In genomic region chr19:11767633-11768133, GRCh38 we compare ENCODE assay signal across 8 cellular contexts. TPM values are rescaled to one million over a fixed set of nuclear protein-coding genes. Genes with fewer than 3 reads are reported as not detected.
DNase-seq lines count a peak whose midpoint lies in the region; ATAC-seq, FAIRE-seq and TF ChIP-seq lines count a peak whose summit lies in the region.

No MANE protein-coding gene starts in this region.

- H2BK15ac ChIP-seq in H1 (ENCODE audit: low read length) (no peak overlapping the region), mesendoderm (replicated peaks; ENCODE audit: low read depth) (no peak overlapping the region)

- TF ChIP-seq POLR2A in GM18505 (IDR thresholded peaks at IDR 0.05; ENCODE audit: borderline replicate concordance, extremely low read depth, insufficient read depth, insufficient read length) (peak; percentile 51), H1 (IDR thresholded peaks at IDR 0.05; ENCODE audit: control extremely low read depth in 1 of 2, low read depth in 2 of 2, low read length in 2 of 2) (no peak)

- DNase-seq in A172 (ENCODE audit: low spot score) = peak; percentile 18
- DNase-seq in activated B cell treated with CpG ODN at 0.5 μM for 24 hours = peak; percentile 36
- DNase-seq in H1 (ENCODE audit: low read depth in 1 of 2, low spot score in 2 of 2) = peak in 1 of 2 experiments; percentile 43
- DNase-seq in mesendoderm = peak; percentile 6
- DNase-seq in NCI-H345 treated with DMSO at 0.1 percent for 48 hours (lab: John Stamatoyannopoulos, UW; ENCODE audit: unreplicated experiment) = no peak

- POLR2A ChIA-PET in activated B cell treated with CpG ODN at 0.5 μM for 24 hours (lab: Charles Lee) = interaction anchor here (0.7 to 1.9 kb wide), 7 partner anchors 30 to 1949 kb away, joined by 3 to 11 read pairs (median 9); partner anchors contain the start of genes FBXL12, ZNF439, ZNF491 and ZNF563
- POLR2A ChIA-PET in H1 (lab: Charles Lee; ENCODE audit: partially characterized antibody) = no interaction called here

- H3K27me3 ChIP-seq in H1 (replicated peaks in 1 of 4; ENCODE audit: control insufficient read depth in 3 of 4, extremely low read depth in 1 of 4, insufficient read depth in 3 of 4, low read length in 3 of 4) (peaks cover 3 to 20% (median 15%) of the 10 kb centered on the region in 4 experiments), mesendoderm (ENCODE audit: insufficient read depth, low read length, poor library complexity) (peaks cover 2% of the 10 kb centered on the region), subcutaneous abdominal adipose tissue (ENCODE audit: control insufficient read depth in 5 of 5, insufficient read depth in 4 of 5, low read length in 5 of 5) (peaks cover 0 to 3% (median 0%) of the 10 kb centered on the region in 5 donors)

- H4K91ac ChIP-seq in H1 (replicated peaks; ENCODE audit: insufficient read length, low read length) = no peak overlapping the region

- peaks cover 41% of the 10 kb centered on the region for H3K36me3 Mint-ChIP-seq in activated B cell treated with CpG ODN at 0.5 μM for 24 hours (ENCODE audit: low read depth)

- H2AK5ac ChIP-seq in H1 (ENCODE audit: low read depth, low read length) (no peak overlapping the region), mesendoderm (ENCODE audit: low read length) (no peak overlapping the region)

- H3K4me3 ChIP-seq in H1 (ENCODE audit: extremely low read depth in 1 of 4, insufficient read depth in 2 of 4, low read depth in 3 of 4, low read length in 4 of 4) (peak overlapping the region; percentile 48 to 84 (median 78); a peak in 7 of 8 replicates), mesendoderm (ENCODE audit: low read length) (no peak overlapping the region), subcutaneous abdominal adipose tissue (ENCODE audit: low read depth in 1 of 5, low read length in 5 of 5) (peak overlapping the region; percentile 72 to 91 (median 87))

- CTCF ChIA-PET in activated B cell treated with CpG ODN at 0.5 μM for 24 hours (lab: Charles Lee) = interaction anchor here (1.4 kb wide), 1 partner anchor 30 kb away, joined by 6 read pairs; no protein-coding TSS in a partner anchor
- CTCF ChIA-PET in H1 (lab: Charles Lee; ENCODE audit: partially characterized antibody) = no interaction called here

- no peak overlapping the region for H3K14ac ChIP-seq in H1 (ENCODE audit: insufficient read length)

- H2AFZ ChIP-seq in H1 (ENCODE audit: low read length) = 0 out of 2 replicates have a peak overlapping the region, but pooled peaks have one; percentile 92

- H3K18ac ChIP-seq in H1 (ENCODE audit: extremely low read depth, low read length) = no peak overlapping the region
- no peak overlapping the region for H3K18ac ChIP-seq in mesendoderm (ENCODE audit: low read length)

- FAIRE-seq in H1 (lab: Jason Lieb, UNC) = no peak

- H3K36me3 ChIP-seq in H1 (ENCODE audit: control insufficient read depth in 2 of 4, insufficient read depth in 4 of 4, low read length in 3 of 4) = no peaks in the 10 kb centered on the region
- H3K36me3 ChIP-seq in mesendoderm (ENCODE audit: control insufficient read depth, insufficient read depth, low read length) = no peaks in the 10 kb centered on the region
- no peaks in the 10 kb centered on the region for H3K36me3 ChIP-seq in subcutaneous abdominal adipose tissue (ENCODE audit: control insufficient read depth in 5 of 5, insufficient read depth in 5 of 5, low read length in 5 of 5)

- peak overlapping the region; percentile 96 for H3K27ac Mint-ChIP-seq in activated B cell treated with CpG ODN at 0.5 μM for 24 hours

- no peaks in the 10 kb centered on the region for H3K4me1 ChIP-seq in H1 (replicated peaks in 1 of 4; ENCODE audit: control insufficient read depth in 3 of 4, insufficient read depth in 4 of 4, low read length in 3 of 4)
- no peaks in the 10 kb centered on the region for H3K4me1 ChIP-seq in mesendoderm (ENCODE audit: control insufficient read depth, low read depth, low read length)
- peaks cover 6 to 24% (median 16%) of the 10 kb centered on the region in 5 donors for H3K4me1 ChIP-seq in subcutaneous abdominal adipose tissue (ENCODE audit: control insufficient read depth in 5 of 5, insufficient read depth in 5 of 5, low read length in 5 of 5)

- H3K4me3 Mint-ChIP-seq in activated B cell treated with CpG ODN at 0.5 μM for 24 hours = peak overlapping the region; percentile 99

- no peak overlapping the region for H2BK5ac ChIP-seq in H1 (ENCODE audit: low read depth, low read length)
- H2BK5ac ChIP-seq in mesendoderm (ENCODE audit: low read length) = no peak overlapping the region

- H3K56ac ChIP-seq in H1 (replicated peaks; ENCODE audit: insufficient read length, low read depth, low read length) = no peak overlapping the region
- peak overlapping the region; percentile 79 for H3K56ac ChIP-seq in mesendoderm (ENCODE audit: low read length)

- WGBS in H1 (ENCODE audit: extremely low coverage in 1 of 2, insufficient coverage in 1 of 2, insufficient read length in 1 of 2, insufficient replicate concordance in 2 of 2, low coverage in 1 of 2, low lambda C conversion rate in 2 of 2, missing lambda C conversion rate in 1 of 2), 2 experiments = 75% methylated on average over 18 of the region's 20 CpGs; no CpG with 5 or more reads in 1 of the 2 experiments
- WGBS in mesendoderm (ENCODE audit: extremely low coverage, insufficient coverage, low lambda C conversion rate) = no CpG with 5 or more reads among the region's 20 CpGs

- H2BK12ac ChIP-seq in H1 (ENCODE audit: low read depth, low read length) = no peak overlapping the region

- H4K8ac ChIP-seq in H1 (ENCODE audit: extremely low read depth, insufficient read depth, low read length) (peak overlapping the region; percentile 79; the same call in 1 of the 2 replicates), mesendoderm (ENCODE audit: low read depth, low read length) (no peak overlapping the region)

- intact Hi-C loops in activated B cell treated with CpG ODN at 0.5 μM for 24 hours (cut with micrococcal nuclease) = loop anchor here (1.0 kb wide), 2 partner anchors 31 to 45 kb away; partner anchors contain the start of gene ZNF491

- H3K23ac ChIP-seq in H1 (ENCODE audit: insufficient read length) (no peak overlapping the region), mesendoderm (ENCODE audit: low read length) (no peak overlapping the region)

- H3K4me1 Mint-ChIP-seq in activated B cell treated with CpG ODN at 0.5 μM for 24 hours = peaks cover 25% of the 10 kb centered on the region

- TF ChIP-seq RAD21 in H1 (IDR thresholded peaks at IDR 0.05 in 1 of 2, conservative IDR thresholded peaks at IDR 0.05 in 1 of 2; ENCODE audit: low read depth in 2 of 2, low read length in 2 of 2) = no peak

- H3K4ac ChIP-seq in H1 (replicated peaks; ENCODE audit: insufficient read length, low read depth, low read length) (no peak overlapping the region), mesendoderm (ENCODE audit: low read depth, low read length) (no peak overlapping the region)

- TF ChIP-seq EP300 in H1 (IDR thresholded peaks at IDR 0.05; ENCODE audit: borderline replicate concordance in 1 of 2, low read depth in 2 of 2, low read length in 2 of 2) = no peak

- H3K27ac ChIP-seq in H1 (ENCODE audit: low read depth, low read length) = no peak overlapping the region
- H3K27ac ChIP-seq in mesendoderm (ENCODE audit: low read depth, low read length) = no peak overlapping the region
- peak overlapping the region; percentile 91 for H3K27ac ChIP-seq in subcutaneous abdominal adipose tissue (ENCODE audit: low read depth, low read length)

- no peaks in the 10 kb centered on the region for H3K79me1 ChIP-seq in H1 (ENCODE audit: low read depth, low read length)
- no peaks in the 10 kb centered on the region for H3K79me1 ChIP-seq in mesendoderm (ENCODE audit: low read length)

- ATAC-seq in GM18505 (IDR thresholded peaks at IDR 0.05; ENCODE audit: unreplicated experiment) = peak; percentile 21
- ATAC-seq in HG03457 (IDR thresholded peaks at IDR 0.05; ENCODE audit: unreplicated experiment) = peak; percentile 37
- peak; percentile 16 for ATAC-seq in activated B cell treated with CpG ODN at 0.5 μM for 24 hours (ENCODE audit: low read depth)

- H3K4me2 ChIP-seq in H1 (ENCODE audit: insufficient read depth in 1 of 2, low read depth in 2 of 2, low read length in 2 of 2) (peak overlapping the region; percentile 57 to 88; a peak in 3 of 4 replicates), mesendoderm (ENCODE audit: low read length) (no peak overlapping the region)

- H3K79me2 ChIP-seq in H1 (ENCODE audit: control insufficient read depth in 1 of 2, insufficient read depth in 2 of 2, low read length in 2 of 2) (no peaks in the 10 kb centered on the region), mesendoderm (ENCODE audit: control insufficient read depth, insufficient read depth, low read length) (no peaks in the 10 kb centered on the region)

- no peaks in the 10 kb centered on the region for H3K23me2 ChIP-seq in H1 (ENCODE audit: low read depth, low read length)

- no peaks in the 10 kb centered on the region for H3K27me3 Mint-ChIP-seq in activated B cell treated with CpG ODN at 0.5 μM for 24 hours

- H3K9me3 ChIP-seq in H1 (ENCODE audit: insufficient read depth in 2 of 2, low read depth in 1 of 2, low read length in 1 of 2) (peaks cover 4 to 14% of the 10 kb centered on the region in 2 experiments; a peak in 2 of 4 replicates), subcutaneous abdominal adipose tissue (ENCODE audit: control insufficient read depth in 5 of 5, low read length in 5 of 5) (peaks cover 0 to 15% (median 7%) of the 10 kb centered on the region in 5 donors)

- no peak overlapping the region for H2BK20ac ChIP-seq in H1 (ENCODE audit: low read length)

- TF ChIP-seq CTCF in activated B cell treated with CpG ODN at 0.5 μM for 24 hours (IDR thresholded peaks at IDR 0.05) (no peak), H1 (IDR thresholded peaks at IDR 0.05; ENCODE audit: control extremely low read depth in 1 of 3, insufficient read depth in 1 of 3, low read depth in 1 of 3, low read length in 3 of 3) (no peak)

- H2BK120ac ChIP-seq in H1 (replicated peaks; ENCODE audit: low read depth, low read length) (no peak overlapping the region), mesendoderm (ENCODE audit: low read depth, low read length) (no peak overlapping the region)

- H4K5ac ChIP-seq in H1 (ENCODE audit: insufficient read length, low read depth, low read length) (no peak overlapping the region), mesendoderm (ENCODE audit: low read length) (no peak overlapping the region)

- no peaks in the 10 kb centered on the region for H4K20me1 ChIP-seq in H1 (replicated peaks in 1 of 2; ENCODE audit: control insufficient read depth in 1 of 2, insufficient read depth in 2 of 2, low read length in 2 of 2)

- peaks cover 42% of the 10 kb centered on the region for H3K9me3 Mint-ChIP-seq in activated B cell treated with CpG ODN at 0.5 μM for 24 hours

- no peak overlapping the region; a peak in 2 of 7 replicates for H3K9ac ChIP-seq in H1 (replicated peaks in 1 of 4; ENCODE audit: extremely low read depth in 1 of 4, low read depth in 3 of 4, low read length in 3 of 4)
- peak overlapping the region; percentile 34 for H3K9ac ChIP-seq in mesendoderm (ENCODE audit: low read length)
- peak overlapping the region; percentile 81 to 93 (median 91) for H3K9ac ChIP-seq in subcutaneous abdominal adipose tissue (ENCODE audit: low read length in 5 of 5)

RNA-seq across cellular contexts. Expression of gene ZNF441, which starts 0.9 kb away (rescaled TPM):
- total RNA-seq in A172 (2014; rRNA removed; shearing (Covaris generic)) = 6.2 and 6.9 TPM in 2 replicates
- total RNA-seq in activated B cell treated with CpG ODN at 0.5 μM for 24 hours = 23.3 and 23.9 TPM in 2 replicates
- 0.23 and 0.48 TPM in 2 replicates for total RNA-seq in H1 (2021; fragmentation: NEBNext Ultra II Directional; extraction: Animal tissue kit (Norgen Biotek cat#: 25700))
- polyA plus RNA-seq in H1 (2011; rRNA removed) = 0.09 and 0.22 TPM in 2 replicates
- 0.62 TPM for polyA plus RNA-seq in H1 (2011; cell fraction: cytosol; rRNA removed)
- 0.80 TPM for polyA plus RNA-seq in H1 (2011; cell fraction: nucleus; rRNA removed)
- 0.11 to 0.44 TPM (median 0.12 TPM) in 4 replicates for polyA plus RNA-seq in H1 (2012, experiment 1 of 2)
- polyA plus RNA-seq in H1 (2012, experiment 2 of 2) = not detected
- 0.20 TPM for polyA plus RNA-seq in H1 (2013, experiment 1 of 2)
- 0.26 TPM for polyA plus RNA-seq in H1 (2013, experiment 2 of 2)
- polyA minus RNA-seq in H1 (2011; rRNA and poly(A)+ RNA removed) = 0.95 and 2.1 TPM in 2 replicates
- polyA minus RNA-seq in H1 (2011; cell fraction: cytosol; rRNA and poly(A)+ RNA removed) = 0.51 TPM
- 1.9 TPM for polyA minus RNA-seq in H1 (2011; cell fraction: nucleus; rRNA and poly(A)+ RNA removed)
- polyA plus RNA-seq in mesendoderm (2013, experiment 1 of 2) = 0.18 TPM
- 0.31 TPM for polyA plus RNA-seq in mesendoderm (2013, experiment 2 of 2)

RNA-seq across cellular contexts. Expression of gene ZNF823, which starts 28.9 kb away (rescaled TPM):
- 6.9 and 17.8 TPM in 2 replicates for total RNA-seq in A172 (2014; rRNA removed; shearing (Covaris generic))
- total RNA-seq in activated B cell treated with CpG ODN at 0.5 μM for 24 hours = 2.6 and 3.0 TPM in 2 replicates
- 2.4 and 2.9 TPM in 2 replicates for total RNA-seq in H1 (2021; fragmentation: NEBNext Ultra II Directional; extraction: Animal tissue kit (Norgen Biotek cat#: 25700))
- polyA plus RNA-seq in H1 (2011; rRNA removed) = 0.73 and 0.93 TPM in 2 replicates
- polyA plus RNA-seq in H1 (2011; cell fraction: cytosol; rRNA removed) = 1.0 TPM
- 0.40 TPM for polyA plus RNA-seq in H1 (2011; cell fraction: nucleus; rRNA removed)
- polyA plus RNA-seq in H1 (2012, experiment 1 of 2) = 1.1 to 2.2 TPM (median 1.4 TPM) in 4 replicates
- polyA plus RNA-seq in H1 (2012, experiment 2 of 2) = not detected
- polyA plus RNA-seq in H1 (2013, experiment 1 of 2) = 0.83 TPM
- polyA plus RNA-seq in H1 (2013, experiment 2 of 2) = 1.1 TPM
- polyA minus RNA-seq in H1 (2011; rRNA and poly(A)+ RNA removed) = 2.8 and 5.5 TPM in 2 replicates
- polyA minus RNA-seq in H1 (2011; cell fraction: cytosol; rRNA and poly(A)+ RNA removed) = 3.7 TPM
- polyA minus RNA-seq in H1 (2011; cell fraction: nucleus; rRNA and poly(A)+ RNA removed) = 3.0 TPM
- polyA plus RNA-seq in mesendoderm (2013, experiment 1 of 2) = 2.2 TPM
- polyA plus RNA-seq in mesendoderm (2013, experiment 2 of 2) = 2.0 TPM

RNA-seq across cellular contexts. Expression of gene ZNF491, which starts 30.6 kb away (rescaled TPM):
- not detected in 2 replicates for total RNA-seq in A172 (2014; rRNA removed; shearing (Covaris generic))
- total RNA-seq in activated B cell treated with CpG ODN at 0.5 μM for 24 hours = 1.4 and 1.7 TPM in 2 replicates
- 0.78 and 0.84 TPM in 2 replicates for total RNA-seq in H1 (2021; fragmentation: NEBNext Ultra II Directional; extraction: Animal tissue kit (Norgen Biotek cat#: 25700))
- polyA plus RNA-seq in H1 (2011; rRNA removed) = 0.18 and 0.31 TPM in 2 replicates
- 0.22 TPM for polyA plus RNA-seq in H1 (2011; cell fraction: cytosol; rRNA removed)
- 0.20 TPM for polyA plus RNA-seq in H1 (2011; cell fraction: nucleus; rRNA removed)
- polyA plus RNA-seq in H1 (2012, experiment 1 of 2) = 0.39 to 0.79 TPM (median 0.60 TPM) in 4 replicates
- not detected for polyA plus RNA-seq in H1 (2012, experiment 2 of 2)
- 0.28 TPM for polyA plus RNA-seq in H1 (2013, experiment 1 of 2)
- 0.28 TPM for polyA plus RNA-seq in H1 (2013, experiment 2 of 2)
- polyA minus RNA-seq in H1 (2011; rRNA and poly(A)+ RNA removed) = 1.3 and 1.5 TPM in 2 replicates
- 0.88 TPM for polyA minus RNA-seq in H1 (2011; cell fraction: cytosol; rRNA and poly(A)+ RNA removed)
- polyA minus RNA-seq in H1 (2011; cell fraction: nucleus; rRNA and poly(A)+ RNA removed) = not detected
- polyA plus RNA-seq in mesendoderm (2013, experiment 1 of 2) = 0.20 TPM
- 0.17 TPM for polyA plus RNA-seq in mesendoderm (2013, experiment 2 of 2)

RNA-seq across cellular contexts. Expression of gene ZNF440, which starts 46.4 kb away (rescaled TPM):
- 8.6 and 13.4 TPM in 2 replicates for total RNA-seq in A172 (2014; rRNA removed; shearing (Covaris generic))
- total RNA-seq in activated B cell treated with CpG ODN at 0.5 μM for 24 hours = 17.7 and 18.5 TPM in 2 replicates
- total RNA-seq in H1 (2021; fragmentation: NEBNext Ultra II Directional; extraction: Animal tissue kit (Norgen Biotek cat#: 25700)) = 6.5 and 7.9 TPM in 2 replicates
- 0.63 and 0.77 TPM in 2 replicates for polyA plus RNA-seq in H1 (2011; rRNA removed)
- polyA plus RNA-seq in H1 (2011; cell fraction: cytosol; rRNA removed) = 1.2 TPM
- 1.8 TPM for polyA plus RNA-seq in H1 (2011; cell fraction: nucleus; rRNA removed)
- polyA plus RNA-seq in H1 (2012, experiment 1 of 2) = 1.3 to 2.7 TPM (median 2.1 TPM) in 4 replicates
- polyA plus RNA-seq in H1 (2012, experiment 2 of 2) = 0.17 TPM
- 2.8 TPM for polyA plus RNA-seq in H1 (2013, experiment 1 of 2)
- 2.1 TPM for polyA plus RNA-seq in H1 (2013, experiment 2 of 2)
- 2.8 and 4.6 TPM in 2 replicates for polyA minus RNA-seq in H1 (2011; rRNA and poly(A)+ RNA removed)
- 7.7 TPM for polyA minus RNA-seq in H1 (2011; cell fraction: cytosol; rRNA and poly(A)+ RNA removed)
- polyA minus RNA-seq in H1 (2011; cell fraction: nucleus; rRNA and poly(A)+ RNA removed) = 9.9 TPM
- polyA plus RNA-seq in mesendoderm (2013, experiment 1 of 2) = 2.6 TPM
- 2.3 TPM for polyA plus RNA-seq in mesendoderm (2013, experiment 2 of 2)

Comparison
In these comparisons a context has a peak if more than half of its experiments do, and no peak if none do; other contexts are left out.
1. H3K9ac ChIP-seq: peak in mesendoderm (single experiment) and subcutaneous abdominal adipose tissue (5 of 5); none in H1 (0 of 4).
2. Peak in every context shown above with its lines, with median percentiles within 50 percentile points of each other: ATAC-seq.